In the genomic region with DNA sequence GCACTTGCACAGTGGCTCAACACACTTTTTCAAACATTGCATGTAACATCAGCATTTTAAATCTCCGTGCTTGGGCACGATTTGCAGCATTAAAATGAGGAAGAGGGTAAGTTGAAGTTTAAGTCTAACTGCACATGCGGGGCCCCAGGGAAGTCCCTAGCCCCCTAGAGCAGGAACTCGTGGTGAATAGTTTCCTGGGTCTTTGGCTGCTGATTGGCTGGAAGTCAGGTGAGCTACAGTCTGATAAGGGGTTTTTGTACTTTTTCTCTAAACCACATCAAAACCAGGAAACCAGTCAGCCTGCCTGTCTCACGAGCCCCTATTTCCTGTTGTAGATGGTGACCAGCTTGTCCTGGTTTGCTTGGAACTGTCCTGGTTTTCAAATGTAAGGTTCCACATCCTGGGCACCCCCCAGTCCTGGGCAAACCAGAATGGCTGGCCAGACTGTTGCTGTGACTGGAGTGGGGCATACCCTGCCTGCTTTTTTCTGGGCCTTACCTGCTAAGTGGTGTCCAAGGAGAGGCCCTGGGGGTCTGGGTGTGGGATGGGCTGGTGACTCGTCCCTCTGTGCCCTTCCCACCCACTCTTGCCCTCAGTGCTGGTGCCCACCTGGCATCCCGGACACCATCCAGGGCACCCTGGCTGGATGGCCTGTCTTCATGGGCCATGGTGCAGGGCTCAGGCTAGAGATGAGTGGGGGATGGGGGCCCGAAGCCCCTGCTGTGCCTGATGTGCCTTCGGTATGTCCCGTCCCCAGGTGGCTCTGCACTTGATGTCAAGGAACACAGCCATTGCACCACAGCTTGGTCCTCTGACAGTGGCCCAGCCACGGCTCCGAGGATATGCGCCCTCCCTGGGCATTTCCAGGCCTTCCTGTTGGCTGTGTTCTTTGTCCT, we compare ENCODE assay signal across 9 cellular contexts. TPM values are rescaled to one million over a fixed set of nuclear protein-coding genes. Genes with fewer than 3 reads are reported as not detected.
DNase-seq lines count a peak whose midpoint lies in the region; ATAC-seq and TF ChIP-seq lines count a peak whose summit lies in the region.
"Had no signal": no experiment of that assay in that cellular context is flagged by ENCODE, and none has a peak within 500 bp of the region (broad histone marks: within the 10 kb centered on the region; RNA-seq: fewer than 3 reads in every experiment).

No MANE protein-coding gene starts in this region.

- peaks cover 84 to 100% (median 99%) of the 10 kb centered on the region in 10 experiments for H3K4me1 ChIP-seq in BLaER1 treated with 17β-estradiol and CSF1 and Interleukin-3, amounts not matched to agents 10 nM and 100 nM

- H3K36me3 ChIP-seq in BLaER1 treated with 17β-estradiol and CSF1 and Interleukin-3, amounts not matched to agents 10 nM and 100 nM = no peaks in the 10 kb centered on the region

- H3K36me3 Mint-ChIP-seq in activated CD4-positive, alpha-beta T cell treated with anti-CD3 and anti-CD28 coated beads, Interleukin-2, amount 10 ng/mL, durations not matched to agents 7 days and 5 days (ENCODE audit: low read depth) = peaks cover 32% of the 10 kb centered on the region

- no peak for TF ChIP-seq CTCF in GM20000 (IDR thresholded peaks at IDR 0.05; ENCODE audit: extremely low read depth, missing control alignments)

- no peaks in the 10 kb centered on the region for H3K27me3 Mint-ChIP-seq in activated CD4-positive, alpha-beta T cell treated with anti-CD3 and anti-CD28 coated beads, Interleukin-2, amount 10 ng/mL, durations not matched to agents 7 days and 5 days

- H3K9ac ChIP-seq in BLaER1 treated with 17β-estradiol and CSF1 and Interleukin-3, amounts not matched to agents 10 nM and 100 nM = peak overlapping the region; percentile 77 to 90 (median 83)

- ATAC-seq in esophagus mucosa = peak; percentile 64

- H3K4me2 ChIP-seq in BLaER1 treated with 17β-estradiol and CSF1 and Interleukin-3, amounts not matched to agents 10 nM and 100 nM = peak overlapping the region; percentile 91 to 100 (median 96)

- peaks cover 43% of the 10 kb centered on the region for H3K4me1 Mint-ChIP-seq in activated CD4-positive, alpha-beta T cell treated with anti-CD3 and anti-CD28 coated beads, Interleukin-2, amount 10 ng/mL, durations not matched to agents 7 days and 5 days

- no peaks in the 10 kb centered on the region for H4K20me1 ChIP-seq in BLaER1 treated with 17β-estradiol and CSF1 and Interleukin-3, amounts not matched to agents 10 nM and 100 nM

- POLR2A ChIA-PET in activated CD4-positive, alpha-beta T cell treated with anti-CD3 and anti-CD28 coated beads, Interleukin-2, amount 10 ng/mL, durations not matched to agents 7 days and 5 days (lab: Charles Lee) = interaction anchor here (0.7 kb wide), 1 partner anchor 66 kb away, joined by 3 read pairs; no protein-coding TSS in a partner anchor

- no peaks in the 10 kb centered on the region for H3K27me3 ChIP-seq in BLaER1 treated with 17β-estradiol and CSF1 and Interleukin-3, amounts not matched to agents 10 nM and 100 nM

- peak overlapping the region; percentile 88 to 98 (median 95) for H3K27ac ChIP-seq in BLaER1 treated with 17β-estradiol and CSF1 and Interleukin-3, amounts not matched to agents 10 nM and 100 nM

- CTCF ChIA-PET in activated CD4-positive, alpha-beta T cell treated with anti-CD3 and anti-CD28 coated beads, Interleukin-2, amount 10 ng/mL, durations not matched to agents 7 days and 5 days (lab: Charles Lee) = interaction anchor here (0.5 to 1.7 kb wide), 7 partner anchors 10 to 751 kb away, joined by 3 to 6 read pairs (median 4); a partner anchor contains a TSS

- peak overlapping the region; percentile 14 to 62 (median 42); a peak in 16 of 20 replicates for H3K4me3 ChIP-seq in BLaER1 treated with 17β-estradiol and CSF1 and Interleukin-3, amounts not matched to agents 10 nM and 100 nM

- H3K27ac Mint-ChIP-seq in activated CD4-positive, alpha-beta T cell treated with anti-CD3 and anti-CD28 coated beads, Interleukin-2, amount 10 ng/mL, durations not matched to agents 7 days and 5 days = no peak overlapping the region

- in situ Hi-C loops in KBM-7 (cut with MboI; ENCODE audit: low pct_unique_long_range_greater_than_20kb, low sequenced_read_pairs) = no loop called here

- peaks cover 19% of the 10 kb centered on the region for H3K9me3 Mint-ChIP-seq in activated CD4-positive, alpha-beta T cell treated with anti-CD3 and anti-CD28 coated beads, Interleukin-2, amount 10 ng/mL, durations not matched to agents 7 days and 5 days

- H3K9me3 ChIP-seq in BLaER1 treated with 17β-estradiol and CSF1 and Interleukin-3, amounts not matched to agents 10 nM and 100 nM (replicated peaks in 1 of 11) = no peaks in the 10 kb centered on the region

- DNase-seq in GM20000 (ENCODE audit: low spot score) = peak; percentile 84
- DNase-seq in KBM-7 = peak; percentile 96
- peak; percentile 91 for DNase-seq in activated CD4-positive, alpha-beta T cell treated with anti-CD3 and anti-CD28 coated beads, Interleukin-2, amount 10 ng/mL, durations not matched to agents 7 days and 5 days
- peak in 2 of 3 donors; percentile 39 to 74 for DNase-seq in stimulated activated CD4-positive, alpha-beta T cell treated with anti-CD3 and anti-CD28 coated beads, TNF-alpha, amount 100 ng/mL, for 48 hours (ENCODE audit: low read depth in 3 of 3)
- no peak for DNase-seq in DMS114 treated with DMSO at 0.1 percent for 48 hours (lab: John Stamatoyannopoulos, UW; ENCODE audit: unreplicated experiment)
- DNase-seq in NCI-H1930 (lab: John Stamatoyannopoulos, UW) = no peak

- no peak overlapping the region for H3K4me3 Mint-ChIP-seq in activated CD4-positive, alpha-beta T cell treated with anti-CD3 and anti-CD28 coated beads, Interleukin-2, amount 10 ng/mL, durations not matched to agents 7 days and 5 days

RNA-seq across cellular contexts. Expression of a gene that starts 31.8 kb away (rescaled TPM):
- not detected for total RNA-seq in activated CD4-positive, alpha-beta T cell treated with anti-CD3 and anti-CD28 coated beads, Interleukin-2, amount 10 ng/mL, durations not matched to agents 7 days and 5 days
- total RNA-seq in esophagus mucosa = not detected
- total RNA-seq: dermis microvascular lymphatic vessel endothelial cell had no signal

RNA-seq across cellular contexts. Expression of a gene that starts 35.1 kb away (rescaled TPM):
- not detected for total RNA-seq in activated CD4-positive, alpha-beta T cell treated with anti-CD3 and anti-CD28 coated beads, Interleukin-2, amount 10 ng/mL, durations not matched to agents 7 days and 5 days
- total RNA-seq in esophagus mucosa = 2.0 TPM
- total RNA-seq: dermis microvascular lymphatic vessel endothelial cell had no signal

RNA-seq across cellular contexts. Expression of a gene that starts 59.0 kb away (rescaled TPM):
- not detected for total RNA-seq in activated CD4-positive, alpha-beta T cell treated with anti-CD3 and anti-CD28 coated beads, Interleukin-2, amount 10 ng/mL, durations not matched to agents 7 days and 5 days
- total RNA-seq in esophagus mucosa = not detected
- total RNA-seq: dermis microvascular lymphatic vessel endothelial cell had no signal

Comparison
In these comparisons a context has a peak if more than half of its experiments do, and no peak if none do; other contexts are left out.
1. DNase-seq: peak in GM20000 (single experiment), KBM-7 (single experiment), activated CD4-positive, alpha-beta T cell treated with anti-CD3 and anti-CD28 coated beads, Interleukin-2, amount 10 ng/mL, durations not matched to agents 7 days and 5 days (single experiment) and stimulated activated CD4-positive, alpha-beta T cell treated with anti-CD3 and anti-CD28 coated beads, TNF-alpha, amount 100 ng/mL, for 48 hours (2 of 3); none in DMS114 treated with DMSO at 0.1 percent for 48 hours (single experiment) and NCI-H1930 (0 of 2).